30 cellular contexts compared by ENCODE assay signal in the genomic region with DNA sequence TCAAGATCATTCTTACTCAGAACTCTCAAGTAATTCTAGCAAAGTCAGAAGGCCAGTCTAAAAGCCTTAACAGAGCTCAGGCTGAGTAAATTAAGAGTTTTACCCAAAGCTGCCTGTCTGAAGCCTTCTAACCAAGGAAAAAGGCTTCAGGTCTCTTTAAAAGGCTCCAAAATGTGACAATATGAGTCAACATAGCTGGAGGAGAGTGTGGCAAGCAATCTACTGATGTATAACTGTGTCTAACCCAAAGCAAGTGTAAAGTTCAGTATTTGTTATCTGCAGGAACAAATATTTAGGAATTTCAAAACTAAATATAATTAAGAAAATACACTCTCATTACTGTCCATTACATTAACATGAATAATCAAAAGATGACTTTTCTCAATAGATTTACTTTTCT. TPM values are rescaled to one million over a fixed set of nuclear protein-coding genes. Genes with fewer than 3 reads are reported as not detected.
DNase-seq lines count a peak whose midpoint lies in the region; ATAC-seq, FAIRE-seq and TF ChIP-seq lines count a peak whose summit lies in the region.
"Had no signal": no experiment of that assay in that cellular context is flagged by ENCODE, and none has a peak within 500 bp of the region (broad histone marks: within the 10 kb centered on the region; RNA-seq: fewer than 3 reads in every experiment).

No MANE protein-coding gene starts in this region.

- H2AFZ ChIP-seq in mammary epithelial cell (ENCODE audit: low read depth, low read length), result no peak overlapping the region

- no peaks in the 10 kb centered on the region for H3K27me3 ChIP-seq in mammary epithelial cell (ENCODE audit: insufficient read depth, low read length)
- H3K27me3 ChIP-seq: adrenal gland, brain microvascular endothelial cell, heart right ventricle had no signal

- CTCF ChIA-PET in mammary epithelial cell (lab: Charles Lee; ENCODE audit: low non-redundant PET), result no interaction called here

- H3K9ac ChIP-seq in mammary epithelial cell (ENCODE audit: insufficient read depth, low read length), result no peak overlapping the region

- H3K4me2 ChIP-seq in mammary epithelial cell (ENCODE audit: insufficient read depth, low read depth, low read length), result peak overlapping the region; percentile 41

- no peaks in the 10 kb centered on the region for H4K20me1 ChIP-seq in mammary epithelial cell (ENCODE audit: insufficient read depth, low read length)

- H3K27me3 Mint-ChIP-seq in activated naive CD4-positive, alpha-beta T cell treated with anti-CD3 and anti-CD28 coated beads, Interleukin-2, amount 50 U/mL, for 24 hours, result no peaks in the 10 kb centered on the region
- H3K27me3 Mint-ChIP-seq: activated CD4-positive, alpha-beta T cell treated with anti-CD3 and anti-CD28 coated beads, Interleukin-2, amount 10 ng/mL, durations not matched to agents 7 days and 5 days; B cell; stimulated activated naive B cell treated with anti-CD40 and anti-IgM and Interleukin-4, amounts not matched to agents 10 μg/mL and 1 μg/mL and 100 μg/mL, for 72 hours had no signal

- no peak for DNase-seq in activated naive CD4-positive, alpha-beta T cell treated with anti-CD3 and anti-CD28 coated beads, Interleukin-2, amount 50 U/mL, for 16 hours
- DNase-seq in mammary epithelial cell (no peak), left lobe of liver (ENCODE audit: low spot score) (no peak), GM12892 (ENCODE audit: insufficient read length) (no peak), T-helper 9 cell (no peak), D341Med (ENCODE audit: low spot score) (no peak)
- DNase-seq: activated CD4-positive, alpha-beta T cell treated with anti-CD3 and anti-CD28 coated beads, Interleukin-2, amount 10 ng/mL, durations not matched to agents 7 days and 5 days; activated naive CD4-positive, alpha-beta T cell; activated T-cell treated with anti-CD3 and anti-CD28 coated beads, Interleukin-2, amount 50 U/mL, for 4 hours; adrenal gland; brain microvascular endothelial cell; DMS153; effector CD4-positive, alpha-beta T cell; foreskin melanocyte; H9; heart right ventricle; MM.1S; NCI-H226; RPMI8226; stimulated activated CD4-positive, alpha-beta T cell treated with anti-CD3 and anti-CD28 coated beads, Interleukin-4, amount 100 ng/mL, for 4 hours; stimulated activated naive B cell treated with anti-CD40 and anti-IgM and Interleukin-4, amounts not matched to agents 10 μg/mL and 1 μg/mL and 100 μg/mL, for 72 hours had no signal

- peak overlapping the region; percentile 20 for H3K27ac ChIP-seq in mammary epithelial cell (ENCODE audit: insufficient read depth, low read depth, low read length)
- H3K27ac ChIP-seq: brain microvascular endothelial cell, heart right ventricle, SK-N-MC had no signal

- peaks cover 8% of the 10 kb centered on the region for H3K36me3 Mint-ChIP-seq in activated naive CD4-positive, alpha-beta T cell treated with anti-CD3 and anti-CD28 coated beads, Interleukin-2, amount 50 U/mL, for 24 hours

- peak overlapping the region; percentile 47 for H3K27ac Mint-ChIP-seq in activated naive CD4-positive, alpha-beta T cell treated with anti-CD3 and anti-CD28 coated beads, Interleukin-2, amount 50 U/mL, for 24 hours
- H3K27ac Mint-ChIP-seq: activated CD4-positive, alpha-beta T cell treated with anti-CD3 and anti-CD28 coated beads, Interleukin-2, amount 10 ng/mL, durations not matched to agents 7 days and 5 days; B cell; H9 had no signal

- intact Hi-C loops in mammary epithelial cell (cut with micrococcal nuclease), result loop anchor here (1.0 kb wide), 1 partner anchor 10 kb away; no protein-coding TSS in a partner anchor

- BruUV-seq in mammary epithelial cell (replicated peaks; lab: Mats Ljungman, UMichigan), result no TSS peak

- no peak overlapping the region for H3K4me3 ChIP-seq in mammary epithelial cell (replicated peaks in 1 of 3; ENCODE audit: insufficient read depth in 1 of 3, low read depth in 2 of 3, low read length in 3 of 3)
- H3K4me3 ChIP-seq: adrenal gland, heart right ventricle, SK-N-MC had no signal

- no peaks in the 10 kb centered on the region for H3K9me3 Mint-ChIP-seq in activated naive CD4-positive, alpha-beta T cell treated with anti-CD3 and anti-CD28 coated beads, Interleukin-2, amount 50 U/mL, for 24 hours
- H3K9me3 Mint-ChIP-seq: activated CD4-positive, alpha-beta T cell treated with anti-CD3 and anti-CD28 coated beads, Interleukin-2, amount 10 ng/mL, durations not matched to agents 7 days and 5 days; activated T-cell treated with anti-CD3 and anti-CD28 coated beads, Interleukin-2, amount 50 U/mL, for 4 hours; stimulated activated naive B cell treated with anti-CD40 and anti-IgM and Interleukin-4, amounts not matched to agents 10 μg/mL and 1 μg/mL and 100 μg/mL, for 72 hours had no signal

- peaks cover 64% of the 10 kb centered on the region for H3K4me1 Mint-ChIP-seq in activated naive CD4-positive, alpha-beta T cell treated with anti-CD3 and anti-CD28 coated beads, Interleukin-2, amount 50 U/mL, for 24 hours

- H3K79me2 ChIP-seq in mammary epithelial cell (ENCODE audit: insufficient read depth, low read length), result peaks cover 96% of the 10 kb centered on the region

- ATAC-seq in left lobe of liver (peak; percentile 71), GM21423 (IDR thresholded peaks at IDR 0.05; ENCODE audit: unreplicated experiment) (no peak)
- ATAC-seq: activated T-cell treated with anti-CD3 and anti-CD28 coated beads, Interleukin-2, amount 50 U/mL, for 4 hours; heart right ventricle; sciatic nerve; stimulated activated naive B cell treated with anti-CD40 and anti-IgM and Interleukin-4, amounts not matched to agents 10 μg/mL and 1 μg/mL and 100 μg/mL, for 72 hours had no signal

- TF ChIP-seq POLR2A in GM12892 (IDR thresholded peaks at IDR 0.05; ENCODE audit: low read depth, low read length), result no peak

- H3K4me1 ChIP-seq in mammary epithelial cell (ENCODE audit: insufficient read depth, low read length), result peaks cover 34% of the 10 kb centered on the region

- dilution Hi-C loops in mammary epithelial cell (cut with HindIII; ENCODE audit: low sequenced_read_pairs), result no loop called here

- FAIRE-seq in GM12892 (lab: Jason Lieb, UNC), result no peak
- FAIRE-seq: A204.1, colon, urothelium cell line had no signal

- H3K4me3 Mint-ChIP-seq in activated naive CD4-positive, alpha-beta T cell treated with anti-CD3 and anti-CD28 coated beads, Interleukin-2, amount 50 U/mL, for 24 hours, result no peak overlapping the region
- H3K4me3 Mint-ChIP-seq: activated CD4-positive, alpha-beta T cell treated with anti-CD3 and anti-CD28 coated beads, Interleukin-2, amount 10 ng/mL, durations not matched to agents 7 days and 5 days; activated T-cell treated with anti-CD3 and anti-CD28 coated beads, Interleukin-2, amount 50 U/mL, for 4 hours; B cell; H9; neural crest cell; stimulated activated naive B cell treated with anti-CD40 and anti-IgM and Interleukin-4, amounts not matched to agents 10 μg/mL and 1 μg/mL and 100 μg/mL, for 72 hours had no signal

- H3K36me3 ChIP-seq in mammary epithelial cell (ENCODE audit: insufficient read depth, low read length), result no peaks in the 10 kb centered on the region
- H3K36me3 ChIP-seq: adrenal gland, brain microvascular endothelial cell had no signal

- TF ChIP-seq CTCF in mammary epithelial cell (conservative IDR thresholded peaks at IDR 0.05 in 1 of 2, IDR thresholded peaks at IDR 0.05 in 1 of 2; ENCODE audit: extremely low read depth in 1 of 2, insufficient read depth in 1 of 2, low read depth in 1 of 2, low read length in 2 of 2), result no peak

- in situ Hi-C loops in mammary epithelial cell (cut with MboI; ENCODE audit: low sequenced_read_pairs in 2 of 2), result no loop called here

- H3K9me3 ChIP-seq in mammary epithelial cell (replicated peaks; ENCODE audit: insufficient read depth, low read length), result no peaks in the 10 kb centered on the region
- H3K9me3 ChIP-seq: adrenal gland had no signal

RNA-seq across cellular contexts. Expression of gene ZBTB5, which starts 11.0 kb away (rescaled TPM):
- total RNA-seq in mammary epithelial cell (10 to 100 TPM in 1 of 2 donors, 1 to 10 TPM in 1; 7.6 to 20.5 TPM), left lobe of liver (5.5 TPM)
- 8.2 TPM for polyA plus RNA-seq in mammary epithelial cell
- polyA minus RNA-seq in mammary epithelial cell, result 5.8 TPM
- 9.7 TPM for polyA plus RNA-seq in GM12892 (2012; ENCODE audit: missing spikeins)

RNA-seq across cellular contexts. Expression of gene POLR1E, which starts 31.5 kb away (rescaled TPM):
- total RNA-seq in mammary epithelial cell, result 10 to 100 TPM; 33.8 to 34.5 TPM
- polyA plus RNA-seq in mammary epithelial cell, result 31.6 TPM
- 46.3 TPM for polyA minus RNA-seq in mammary epithelial cell
- total RNA-seq in left lobe of liver, result 11.8 TPM
- polyA plus RNA-seq in GM12892 (2012; ENCODE audit: missing spikeins), result 37.6 TPM

RNA-seq across cellular contexts. Expression of gene GRHPR, which starts 31.7 kb away (rescaled TPM):
- 100 to 1,000 TPM in 1 of 2 donors, 10 to 100 TPM in 1; 87.0 to 163 TPM for total RNA-seq in mammary epithelial cell
- 175 TPM for polyA plus RNA-seq in mammary epithelial cell
- polyA minus RNA-seq in mammary epithelial cell, result 109 TPM
- total RNA-seq in left lobe of liver, result 406 TPM
- polyA plus RNA-seq in GM12892 (2012; ENCODE audit: missing spikeins), result 134 TPM
